38 cellular contexts compared by ENCODE assay signal in genomic region chr1:80909175-80909784, GRCh38.
"Had no signal": no experiment of that assay in that cellular context is flagged by ENCODE, and none has a peak within 500 bp of the region (broad histone marks: within the 10 kb centered on the region; RNA-seq: fewer than 3 reads in every experiment).

No MANE protein-coding gene starts in this region.

- H3K27ac ChIP-seq: ascending aorta, cardiac muscle cell, VCaP had no signal

- H3K4me1 Mint-ChIP-seq: activated B cell treated with CpG ODN at 0.5 μM for 24 hours; activated CD4-positive, alpha-beta memory T cell treated with anti-CD3 and anti-CD28 coated beads, Interleukin-2, amount 10 ng/mL, durations not matched to agents 7 days and 5 days; activated CD4-positive, alpha-beta T cell treated with anti-CD3 and anti-CD28 coated beads for 36 hours; activated CD4-positive, alpha-beta T cell treated with anti-CD3 and anti-CD28 coated beads, Interleukin-2, amount 10 ng/mL, durations not matched to agents 7 days and 5 days; activated CD8-positive, alpha-beta memory T cell treated with anti-CD3 and anti-CD28 coated beads, Interleukin-2, amount 10 ng/mL, durations not matched to agents 7 days and 5 days; activated naive CD4-positive, alpha-beta T cell treated with anti-CD3 and anti-CD28 coated beads, Interleukin-2, amount 10 ng/mL, durations not matched to agents 7 days and 5 days; activated naive CD4-positive, alpha-beta T cell treated with anti-CD3 and anti-CD28 coated beads, Interleukin-2, amount 50 U/mL, for 24 hours; activated naive CD8-positive, alpha-beta T cell treated with anti-CD3 and anti-CD28 coated beads, Interleukin-2, amount 10 ng/mL, durations not matched to agents 7 days and 5 days; activated naive CD8-positive, alpha-beta T cell treated with anti-CD3 and anti-CD28 coated beads, Interleukin-2, amount 50 U/mL, for 24 hours; central memory CD8-positive, alpha-beta T cell had no signal

- H3K4me3 ChIP-seq: ascending aorta, cardiac muscle cell had no signal

- H3K4me3 Mint-ChIP-seq: activated B cell treated with CpG ODN at 0.5 μM for 24 hours; activated CD4-positive, alpha-beta memory T cell treated with anti-CD3 and anti-CD28 coated beads, Interleukin-2, amount 10 ng/mL, durations not matched to agents 7 days and 5 days; activated CD4-positive, alpha-beta T cell treated with anti-CD3 and anti-CD28 coated beads for 36 hours; activated CD4-positive, alpha-beta T cell treated with anti-CD3 and anti-CD28 coated beads, Interleukin-2, amount 10 ng/mL, durations not matched to agents 7 days and 5 days; activated CD8-positive, alpha-beta memory T cell treated with anti-CD3 and anti-CD28 coated beads, Interleukin-2, amount 10 ng/mL, durations not matched to agents 7 days and 5 days; activated CD8-positive, alpha-beta T cell treated with anti-CD3 and anti-CD28 coated beads, Interleukin-2, amount 10 ng/mL, durations not matched to agents 7 days and 5 days; activated naive CD4-positive, alpha-beta T cell treated with anti-CD3 and anti-CD28 coated beads, Interleukin-2, amount 10 ng/mL, durations not matched to agents 7 days and 5 days; activated naive CD4-positive, alpha-beta T cell treated with anti-CD3 and anti-CD28 coated beads, Interleukin-2, amount 50 U/mL, for 24 hours; activated naive CD8-positive, alpha-beta T cell; activated naive CD8-positive, alpha-beta T cell treated with anti-CD3 and anti-CD28 coated beads, Interleukin-2, amount 10 ng/mL, durations not matched to agents 7 days and 5 days; activated naive CD8-positive, alpha-beta T cell treated with anti-CD3 and anti-CD28 coated beads, Interleukin-2, amount 50 U/mL, for 24 hours; activated T-cell treated with anti-CD3 and anti-CD28 coated beads, Interleukin-2, amount 50 U/mL, for 24 hours; brain; central memory CD8-positive, alpha-beta T cell; T-helper 1 cell treated with Interleukin-12 subunit alpha and Interleukin-12 subunit beta and Interleukin-4 antibody, amounts not matched to agents 30 μg/mL and 1 μg/mL, for 36 hours; T-helper 2 cell treated with Interferon-gamma antibody and Interleukin-4, amounts not matched to agents 5 μg/mL and 100 μg/mL, for 36 hours had no signal

- FAIRE-seq: bronchial epithelial cell, TTC549 had no signal

- H3K27ac Mint-ChIP-seq: activated B cell treated with CpG ODN at 0.5 μM for 24 hours; activated CD4-positive, alpha-beta memory T cell treated with anti-CD3 and anti-CD28 coated beads, Interleukin-2, amount 10 ng/mL, durations not matched to agents 7 days and 5 days; activated CD4-positive, alpha-beta T cell treated with anti-CD3 and anti-CD28 coated beads for 36 hours; activated CD4-positive, alpha-beta T cell treated with anti-CD3 and anti-CD28 coated beads, Interleukin-2, amount 10 ng/mL, durations not matched to agents 7 days and 5 days; activated CD8-positive, alpha-beta memory T cell treated with anti-CD3 and anti-CD28 coated beads, Interleukin-2, amount 10 ng/mL, durations not matched to agents 7 days and 5 days; activated CD8-positive, alpha-beta T cell treated with anti-CD3 and anti-CD28 coated beads, Interleukin-2, amount 10 ng/mL, durations not matched to agents 7 days and 5 days; activated naive CD4-positive, alpha-beta T cell treated with anti-CD3 and anti-CD28 coated beads, Interleukin-2, amount 10 ng/mL, durations not matched to agents 7 days and 5 days; activated naive CD4-positive, alpha-beta T cell treated with anti-CD3 and anti-CD28 coated beads, Interleukin-2, amount 50 U/mL, for 24 hours; activated naive CD8-positive, alpha-beta T cell; activated naive CD8-positive, alpha-beta T cell treated with anti-CD3 and anti-CD28 coated beads, Interleukin-2, amount 10 ng/mL, durations not matched to agents 7 days and 5 days; activated naive CD8-positive, alpha-beta T cell treated with anti-CD3 and anti-CD28 coated beads, Interleukin-2, amount 50 U/mL, for 24 hours; activated T-cell treated with anti-CD3 and anti-CD28 coated beads, Interleukin-2, amount 50 U/mL, for 24 hours; activated T-helper 2 cell treated with anti-CD3 and anti-CD28 coated beads, Interferon-gamma antibody, Interleukin-2, Interleukin-4, amounts not matched to agents 10 μg/mL and 5 μg/mL and 100 μg/mL, durations not matched to agents 14 hours and 24 hours and 36 hours; T-helper 1 cell treated with Interleukin-12 subunit alpha and Interleukin-12 subunit beta and Interleukin-4 antibody, amounts not matched to agents 30 μg/mL and 1 μg/mL, for 36 hours; T-helper 2 cell treated with Interferon-gamma antibody and Interleukin-4, amounts not matched to agents 5 μg/mL and 100 μg/mL, for 36 hours had no signal

- H3K36me3 ChIP-seq: ascending aorta, cardiac muscle cell had no signal

- H3K36me3 Mint-ChIP-seq: activated CD8-positive, alpha-beta memory T cell treated with anti-CD3 and anti-CD28 coated beads, Interleukin-2, amount 10 ng/mL, durations not matched to agents 7 days and 5 days; activated naive CD4-positive, alpha-beta T cell treated with anti-CD3 and anti-CD28 coated beads, Interleukin-2, amount 10 ng/mL, durations not matched to agents 7 days and 5 days; activated naive CD4-positive, alpha-beta T cell treated with anti-CD3 and anti-CD28 coated beads, Interleukin-2, amount 50 U/mL, for 24 hours; activated naive CD8-positive, alpha-beta T cell; activated naive CD8-positive, alpha-beta T cell treated with anti-CD3 and anti-CD28 coated beads, Interleukin-2, amount 10 ng/mL, durations not matched to agents 7 days and 5 days; brain had no signal

- ATAC-seq: activated CD4-positive, alpha-beta T cell treated with anti-CD3 and anti-CD28 coated beads for 36 hours; activated CD8-positive, alpha-beta memory T cell treated with anti-CD3 and anti-CD28 coated beads, Interleukin-2, amount 10 ng/mL, durations not matched to agents 7 days and 5 days; activated CD8-positive, alpha-beta T cell treated with anti-CD3 and anti-CD28 coated beads, Interleukin-2, amount 10 ng/mL, durations not matched to agents 7 days and 5 days; activated naive CD8-positive, alpha-beta T cell treated with anti-CD3 and anti-CD28 coated beads, Interleukin-2, amount 50 U/mL, for 24 hours had no signal

- DNase-seq: activated B cell treated with CpG ODN at 0.5 μM for 24 hours; activated CD4-positive, alpha-beta memory T cell treated with anti-CD3 and anti-CD28 coated beads, Interleukin-2, amount 10 ng/mL, durations not matched to agents 7 days and 5 days; activated CD4-positive, alpha-beta T cell treated with anti-CD3 and anti-CD28 coated beads for 1 hour; activated CD4-positive, alpha-beta T cell treated with anti-CD3 and anti-CD28 coated beads for 36 hours; activated CD4-positive, alpha-beta T cell treated with anti-CD3 and anti-CD28 coated beads for 48 hours; activated CD4-positive, alpha-beta T cell treated with anti-CD3 and anti-CD28 coated beads, Interleukin-2, amount 10 ng/mL, durations not matched to agents 7 days and 5 days; activated CD4-positive, alpha-beta T cell treated with anti-CD3 and anti-CD28 coated beads, Interleukin-2, amount 50 U/mL, for 48 hours; activated CD8-positive, alpha-beta memory T cell treated with anti-CD3 and anti-CD28 coated beads for 24 hours; activated CD8-positive, alpha-beta memory T cell treated with anti-CD3 and anti-CD28 coated beads, Interleukin-2, amount 10 ng/mL, durations not matched to agents 7 days and 5 days; activated CD8-positive, alpha-beta memory T cell treated with anti-CD3 and anti-CD28 coated beads, Interleukin-2, amount 50 U/mL, for 48 hours; activated CD8-positive, alpha-beta T cell treated with anti-CD3 and anti-CD28 coated beads, Interleukin-2, amount 10 ng/mL, durations not matched to agents 7 days and 5 days; activated effector memory CD4-positive, alpha-beta T cell treated with Interleukin-2 at 50 U/mL for 16 hours; activated gamma-delta T cell; activated naive CD4-positive, alpha-beta T cell treated with anti-CD3 and anti-CD28 coated beads, Interleukin-2, amount 10 ng/mL, durations not matched to agents 7 days and 5 days; activated naive CD4-positive, alpha-beta T cell treated with Interleukin-2 at 50 U/mL for 16 hours; activated naive CD8-positive, alpha-beta T cell treated with anti-CD3 and anti-CD28 coated beads, Interleukin-2, amount 10 ng/mL, durations not matched to agents 7 days and 5 days; activated naive CD8-positive, alpha-beta T cell treated with anti-CD3 and anti-CD28 coated beads, Interleukin-2, amount 50 U/mL, for 24 hours; activated T-cell treated with anti-CD3 and anti-CD28 coated beads, Interleukin-2, amount 50 U/mL, for 24 hours; activated T-cell treated with anti-CD3 and anti-CD28 coated beads, Interleukin-2, amount 50 U/mL, for 48 hours; amygdala; anterior cingulate cortex; caudate nucleus; cerebellar nuclear complex; T-helper 1 cell; T-helper 2 cell; T-helper 9 cell had no signal

- H3K27me3 ChIP-seq: ascending aorta, cardiac muscle cell had no signal

- H3K27me3 Mint-ChIP-seq: activated B cell treated with CpG ODN at 0.5 μM for 24 hours; activated CD4-positive, alpha-beta memory T cell treated with anti-CD3 and anti-CD28 coated beads, Interleukin-2, amount 10 ng/mL, durations not matched to agents 7 days and 5 days; activated CD4-positive, alpha-beta T cell treated with anti-CD3 and anti-CD28 coated beads for 36 hours; activated CD4-positive, alpha-beta T cell treated with anti-CD3 and anti-CD28 coated beads, Interleukin-2, amount 10 ng/mL, durations not matched to agents 7 days and 5 days; activated CD8-positive, alpha-beta memory T cell treated with anti-CD3 and anti-CD28 coated beads, Interleukin-2, amount 10 ng/mL, durations not matched to agents 7 days and 5 days; activated naive CD4-positive, alpha-beta T cell treated with anti-CD3 and anti-CD28 coated beads, Interleukin-2, amount 10 ng/mL, durations not matched to agents 7 days and 5 days; activated naive CD4-positive, alpha-beta T cell treated with anti-CD3 and anti-CD28 coated beads, Interleukin-2, amount 50 U/mL, for 24 hours; activated naive CD8-positive, alpha-beta T cell; activated naive CD8-positive, alpha-beta T cell treated with anti-CD3 and anti-CD28 coated beads, Interleukin-2, amount 10 ng/mL, durations not matched to agents 7 days and 5 days; activated naive CD8-positive, alpha-beta T cell treated with anti-CD3 and anti-CD28 coated beads, Interleukin-2, amount 50 U/mL, for 24 hours; activated T-cell treated with anti-CD3 and anti-CD28 coated beads, Interleukin-2, amount 50 U/mL, for 24 hours; central memory CD8-positive, alpha-beta T cell had no signal

- H3K9me3 ChIP-seq: ascending aorta had no signal

- H3K4me1 ChIP-seq: ascending aorta had no signal

- H3K9me3 Mint-ChIP-seq: activated CD4-positive, alpha-beta memory T cell treated with anti-CD3 and anti-CD28 coated beads, Interleukin-2, amount 10 ng/mL, durations not matched to agents 7 days and 5 days; activated CD4-positive, alpha-beta T cell treated with anti-CD3 and anti-CD28 coated beads, Interleukin-2, amount 10 ng/mL, durations not matched to agents 7 days and 5 days; activated naive CD4-positive, alpha-beta T cell treated with anti-CD3 and anti-CD28 coated beads, Interleukin-2, amount 10 ng/mL, durations not matched to agents 7 days and 5 days; activated naive CD4-positive, alpha-beta T cell treated with anti-CD3 and anti-CD28 coated beads, Interleukin-2, amount 50 U/mL, for 24 hours; brain; T-helper 1 cell treated with Interleukin-12 subunit alpha and Interleukin-12 subunit beta and Interleukin-4 antibody, amounts not matched to agents 30 μg/mL and 1 μg/mL, for 36 hours had no signal
